1 cellular context compared by ENCODE assay signal in the genomic region with DNA sequence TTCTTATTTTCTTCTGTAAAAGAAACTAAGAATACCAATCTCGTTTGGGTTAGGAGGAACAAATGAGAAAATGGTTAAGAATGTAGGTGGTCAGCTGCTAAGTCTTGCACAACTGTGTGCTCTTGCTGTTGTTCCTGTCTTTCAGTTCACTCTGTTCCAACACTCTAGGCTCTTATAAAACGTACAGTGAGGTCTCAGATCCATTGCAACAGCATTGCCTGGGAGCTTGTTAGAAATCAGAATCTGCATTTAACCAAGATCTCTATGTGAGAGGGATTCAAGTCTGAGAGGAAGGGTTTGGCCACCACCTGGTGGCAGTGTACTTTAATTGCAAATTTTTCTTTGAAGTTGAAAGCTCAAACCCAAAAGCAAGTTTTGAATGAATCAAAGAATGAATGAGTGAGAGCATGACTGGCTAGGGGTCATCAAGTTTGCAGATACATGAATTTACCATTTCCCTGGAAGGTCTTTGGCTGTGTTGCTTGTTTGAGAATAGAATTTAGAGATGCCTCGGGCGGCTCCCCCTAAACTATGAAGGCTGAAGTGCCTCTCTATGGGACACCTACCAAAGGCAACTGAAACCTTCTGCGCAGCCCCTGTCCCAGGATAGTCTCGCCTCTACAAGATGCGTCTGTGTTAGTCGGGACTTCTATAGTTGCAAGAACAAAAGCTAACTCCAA.
TF ChIP-seq lines count a peak whose summit lies in the region.

No MANE protein-coding gene starts in this region.

TF ChIP-seq in GM12878, 131 proteins besides CTCF, POLR2A, EP300 and RAD21 (continued from another document):
- no peak for TF ChIP-seq JUND (IDR thresholded peaks at IDR 0.05; ENCODE audit: low read depth, low read length)
- TF ChIP-seq, protein P1, sequence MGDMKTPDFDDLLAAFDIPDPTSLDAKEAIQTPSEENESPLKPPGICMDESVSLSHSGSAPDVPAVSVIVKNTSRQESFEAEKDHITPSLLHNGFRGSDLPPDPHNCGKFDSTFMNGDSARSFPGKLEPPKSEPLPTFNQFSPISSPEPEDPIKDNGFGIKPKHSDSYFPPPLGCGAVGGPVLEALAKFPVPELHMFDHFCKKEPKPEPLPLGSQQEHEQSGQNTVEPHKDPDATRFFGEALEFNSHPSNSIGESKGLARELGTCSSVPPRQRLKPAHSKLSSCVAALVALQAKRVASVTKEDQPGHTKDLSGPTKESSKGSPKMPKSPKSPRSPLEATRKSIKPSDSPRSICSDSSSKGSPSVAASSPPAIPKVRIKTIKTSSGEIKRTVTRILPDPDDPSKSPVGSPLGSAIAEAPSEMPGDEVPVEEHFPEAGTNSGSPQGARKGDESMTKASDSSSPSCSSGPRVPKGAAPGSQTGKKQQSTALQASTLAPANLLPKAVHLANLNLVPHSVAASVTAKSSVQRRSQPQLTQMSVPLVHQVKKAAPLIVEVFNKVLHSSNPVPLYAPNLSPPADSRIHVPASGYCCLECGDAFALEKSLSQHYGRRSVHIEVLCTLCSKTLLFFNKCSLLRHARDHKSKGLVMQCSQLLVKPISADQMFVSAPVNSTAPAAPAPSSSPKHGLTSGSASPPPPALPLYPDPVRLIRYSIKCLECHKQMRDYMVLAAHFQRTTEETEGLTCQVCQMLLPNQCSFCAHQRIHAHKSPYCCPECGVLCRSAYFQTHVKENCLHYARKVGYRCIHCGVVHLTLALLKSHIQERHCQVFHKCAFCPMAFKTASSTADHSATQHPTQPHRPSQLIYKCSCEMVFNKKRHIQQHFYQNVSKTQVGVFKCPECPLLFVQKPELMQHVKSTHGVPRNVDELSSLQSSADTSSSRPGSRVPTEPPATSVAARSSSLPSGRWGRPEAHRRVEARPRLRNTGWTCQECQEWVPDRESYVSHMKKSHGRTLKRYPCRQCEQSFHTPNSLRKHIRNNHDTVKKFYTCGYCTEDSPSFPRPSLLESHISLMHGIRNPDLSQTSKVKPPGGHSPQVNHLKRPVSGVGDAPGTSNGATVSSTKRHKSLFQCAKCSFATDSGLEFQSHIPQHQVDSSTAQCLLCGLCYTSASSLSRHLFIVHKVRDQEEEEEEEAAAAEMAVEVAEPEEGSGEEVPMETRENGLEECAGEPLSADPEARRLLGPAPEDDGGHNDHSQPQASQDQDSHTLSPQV (IDR thresholded peaks at IDR 0.05), result no peak
- TF ChIP-seq RUNX3 (IDR thresholded peaks at IDR 0.05; ENCODE audit: low read length), result no peak
- TF ChIP-seq NBN (IDR thresholded peaks at IDR 0.05), result no peak
- TF ChIP-seq MEF2A (IDR thresholded peaks at IDR 0.05; ENCODE audit: insufficient read depth, low read depth, low read length), result no peak
- peak; percentile 73 for TF ChIP-seq SMC3 (IDR thresholded peaks at IDR 0.05; ENCODE audit: borderline replicate concordance, low read length)
- TF ChIP-seq ZNF24 (IDR thresholded peaks at IDR 0.05), result 0 out of 2 replicates have a peak, but pooled peaks have one; percentile 35
- TF ChIP-seq NFIC (IDR thresholded peaks at IDR 0.05; ENCODE audit: low read depth, low read length), result no peak
- TF ChIP-seq ZNF207 (IDR thresholded peaks at IDR 0.05; ENCODE audit: borderline replicate concordance), result 0 out of 2 replicates have a peak, but pooled peaks have one; percentile 42
